In genomic region chrX:1397441-1397840, GRCh38 we compare ENCODE assay signal across 15 cellular contexts.
"Had no signal": no experiment of that assay in that cellular context is flagged by ENCODE, and none has a peak within 500 bp of the region (broad histone marks: within the 10 kb centered on the region; RNA-seq: fewer than 3 reads in every experiment).

No MANE protein-coding gene starts in this region.

- H3K27ac ChIP-seq: SK-N-MC, tibial nerve, uterus had no signal

- DNase-seq: activated CD4-positive, alpha-beta T cell treated with anti-CD3 and anti-CD28 coated beads for 36 hours; activated CD4-positive, alpha-beta T cell treated with anti-CD3 and anti-CD28 coated beads, Interleukin-2, amount 50 U/mL, for 48 hours; activated naive CD4-positive, alpha-beta T cell; activated naive CD8-positive, alpha-beta T cell treated with anti-CD3 and anti-CD28 coated beads for 36 hours; amniotic stem cell; effector memory CD8-positive, alpha-beta T cell; stimulated activated CD4-positive, alpha-beta T cell treated with anti-CD3 and anti-CD28 coated beads, Interleukin-2, amount 100 ng/mL, for 24 hours; uterus had no signal

- H3K9me3 ChIP-seq: tibial nerve, uterus had no signal

- H3K36me3 ChIP-seq: uterus had no signal

- H3K27ac Mint-ChIP-seq: activated CD4-positive, alpha-beta T cell treated with anti-CD3 and anti-CD28 coated beads for 36 hours; activated naive CD8-positive, alpha-beta T cell treated with anti-CD3 and anti-CD28 coated beads for 36 hours; stimulated activated naive CD8-positive, alpha-beta T cell treated with anti-CD3 and anti-CD28 coated beads, Interleukin-15, Interleukin-2, amounts not matched to agents 100 ng/mL and 50 ng/mL, for 24 hours; T-helper 2 cell treated with Interferon-gamma antibody and Interleukin-4, amounts not matched to agents 5 μg/mL and 100 μg/mL, for 36 hours; WTC11 had no signal

- H3K4me3 Mint-ChIP-seq: activated CD4-positive, alpha-beta T cell treated with anti-CD3 and anti-CD28 coated beads for 36 hours; activated naive CD8-positive, alpha-beta T cell treated with anti-CD3 and anti-CD28 coated beads for 36 hours; effector memory CD8-positive, alpha-beta T cell; neural crest cell; stimulated activated naive CD8-positive, alpha-beta T cell treated with anti-CD3 and anti-CD28 coated beads, Interleukin-15, Interleukin-2, amounts not matched to agents 100 ng/mL and 50 ng/mL, for 24 hours; T-helper 2 cell treated with Interferon-gamma antibody and Interleukin-4, amounts not matched to agents 5 μg/mL and 100 μg/mL, for 36 hours; WTC11 had no signal

- H3K4me1 ChIP-seq: uterus had no signal

- ATAC-seq: activated CD4-positive, alpha-beta T cell treated with anti-CD3 and anti-CD28 coated beads for 36 hours; effector memory CD8-positive, alpha-beta T cell; WTC11 had no signal

- H3K4me3 ChIP-seq: lung, SK-N-MC, tibial nerve, uterus had no signal

- H3K27me3 Mint-ChIP-seq: activated CD4-positive, alpha-beta T cell treated with anti-CD3 and anti-CD28 coated beads for 36 hours; activated naive CD8-positive, alpha-beta T cell treated with anti-CD3 and anti-CD28 coated beads for 36 hours; effector memory CD8-positive, alpha-beta T cell; stimulated activated naive CD8-positive, alpha-beta T cell treated with anti-CD3 and anti-CD28 coated beads, Interleukin-15, Interleukin-2, amounts not matched to agents 100 ng/mL and 50 ng/mL, for 24 hours had no signal

- H3K27me3 ChIP-seq: tibial nerve, uterus had no signal

- H3K9me3 Mint-ChIP-seq: activated naive CD8-positive, alpha-beta T cell treated with anti-CD3 and anti-CD28 coated beads for 36 hours; effector memory CD8-positive, alpha-beta T cell; neural crest cell; stimulated activated naive CD8-positive, alpha-beta T cell treated with anti-CD3 and anti-CD28 coated beads, Interleukin-15, Interleukin-2, amounts not matched to agents 100 ng/mL and 50 ng/mL, for 24 hours; T-helper 2 cell treated with Interferon-gamma antibody and Interleukin-4, amounts not matched to agents 5 μg/mL and 100 μg/mL, for 36 hours; WTC11 had no signal
